Comparison of ENCODE assay signal across 16 cellular contexts in the genomic region with DNA sequence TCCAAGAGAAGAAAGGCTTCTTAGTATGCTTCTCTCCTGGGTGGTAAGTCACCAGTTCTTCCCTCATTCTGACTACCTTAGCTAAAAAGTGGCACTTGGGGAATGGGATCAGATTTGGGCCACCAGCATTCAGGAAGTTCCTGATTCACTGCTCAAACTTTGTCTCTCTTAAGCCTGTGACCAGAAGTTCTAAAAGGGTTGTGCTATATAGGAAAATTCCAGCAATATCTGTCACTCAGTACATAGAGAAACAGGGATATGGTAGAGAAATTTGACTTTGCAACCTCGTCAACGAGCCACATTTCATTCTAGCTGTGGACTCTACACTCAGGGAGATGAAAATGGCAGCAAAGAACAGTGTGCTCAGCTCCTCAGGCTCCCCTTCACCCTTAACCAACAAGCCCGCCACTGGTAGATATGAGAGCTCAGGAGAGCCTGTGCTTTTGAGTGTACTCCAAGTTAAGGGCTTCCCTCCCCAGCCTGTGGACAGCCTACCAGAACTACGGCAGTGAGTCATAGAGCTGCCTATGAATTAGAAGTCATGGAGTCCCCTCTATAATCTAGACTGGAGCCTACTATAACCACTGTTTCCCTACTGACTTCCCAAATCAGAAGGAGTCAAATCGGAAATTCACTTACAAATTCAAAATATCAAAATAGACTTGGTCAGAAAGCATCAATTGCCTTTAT. TPM values are rescaled to one million over a fixed set of nuclear protein-coding genes. Genes with fewer than 3 reads are reported as not detected.
DNase-seq lines count a peak whose midpoint lies in the region; ATAC-seq and TF ChIP-seq lines count a peak whose summit lies in the region.
"Had no signal": no experiment of that assay in that cellular context is flagged by ENCODE, and none has a peak within 500 bp of the region (broad histone marks: within the 10 kb centered on the region; RNA-seq: fewer than 3 reads in every experiment).

No MANE protein-coding gene starts in this region.

- 91% methylated on average over 5 of the region's 5 CpGs for WGBS in SK-N-SH (ENCODE audit: low lambda C conversion rate)

- no peak for TF ChIP-seq EP300 in SK-N-SH (IDR thresholded peaks at IDR 0.05; ENCODE audit: borderline replicate concordance in 1 of 2, low read depth in 1 of 2, low read length in 1 of 2)

- intact Hi-C loops in left cardiac atrium (cut with DNase I) (loop anchor here in 1 of 2 donors (10.0 kb wide), 1 partner anchor 217 kb away; a partner anchor contains a TSS), sciatic nerve (cut with DNase I) (no loop called here)

- no peak overlapping the region for H3K9ac ChIP-seq in SK-N-SH

- no peaks in the 10 kb centered on the region for H4K20me1 ChIP-seq in SK-N-SH (ENCODE audit: insufficient read depth)

- TF ChIP-seq CTCF in SK-N-SH (IDR thresholded peaks at IDR 0.05), result no peak

- H3K36me3 ChIP-seq in SK-N-SH (replicated peaks in 1 of 2; ENCODE audit: control insufficient read depth in 1 of 2, insufficient read depth in 2 of 2, low read length in 1 of 2), result peaks cover 14 to 38% of the 10 kb centered on the region in 2 experiments
- H3K36me3 ChIP-seq: breast epithelium had no signal

- H3K27me3 ChIP-seq in SK-N-SH (ENCODE audit: insufficient read depth), result no peaks in the 10 kb centered on the region
- H3K27me3 ChIP-seq: breast epithelium had no signal

- H3K27ac Mint-ChIP-seq in stimulated activated effector memory CD8-positive, alpha-beta T cell treated with anti-CD3 and anti-CD28 coated beads, Interleukin-12 subunit alpha, Interleukin-12 subunit beta, amount 100 ng/mL, for 72 hours, result peak overlapping the region; percentile 81
- H3K27ac Mint-ChIP-seq: activated naive CD4-positive, alpha-beta T cell treated with anti-CD3 and anti-CD28 coated beads for 36 hours had no signal

- no peaks in the 10 kb centered on the region for H3K9me3 Mint-ChIP-seq in stimulated activated effector memory CD8-positive, alpha-beta T cell treated with anti-CD3 and anti-CD28 coated beads, Interleukin-12 subunit alpha, Interleukin-12 subunit beta, amount 100 ng/mL, for 72 hours
- H3K9me3 Mint-ChIP-seq: activated naive CD4-positive, alpha-beta T cell treated with anti-CD3 and anti-CD28 coated beads for 36 hours; CD4-positive, alpha-beta T cell; naive B cell had no signal

- no peaks in the 10 kb centered on the region for H3K79me2 ChIP-seq in SK-N-SH (ENCODE audit: insufficient read depth)

- H3K9me3 ChIP-seq in SK-N-SH, result no peaks in the 10 kb centered on the region
- H3K9me3 ChIP-seq: breast epithelium had no signal

- no peak overlapping the region for H3K4me3 Mint-ChIP-seq in stimulated activated effector memory CD8-positive, alpha-beta T cell treated with anti-CD3 and anti-CD28 coated beads, Interleukin-12 subunit alpha, Interleukin-12 subunit beta, amount 100 ng/mL, for 72 hours
- H3K4me3 Mint-ChIP-seq: activated naive CD4-positive, alpha-beta T cell treated with anti-CD3 and anti-CD28 coated beads for 36 hours; CD4-positive, alpha-beta T cell; naive B cell had no signal

- TF ChIP-seq RAD21 in SK-N-SH (IDR thresholded peaks at IDR 0.05; ENCODE audit: low read length), result no peak

- POLR2A ChIA-PET in SK-N-SH (lab: Yijun Ruan, JAX), result no interaction called here

- peaks cover 7% of the 10 kb centered on the region for H3K4me1 Mint-ChIP-seq in stimulated activated effector memory CD8-positive, alpha-beta T cell treated with anti-CD3 and anti-CD28 coated beads, Interleukin-12 subunit alpha, Interleukin-12 subunit beta, amount 100 ng/mL, for 72 hours
- H3K4me1 Mint-ChIP-seq: naive B cell had no signal

- no peak overlapping the region for H3K27ac ChIP-seq in SK-N-SH (ENCODE audit: low read depth in 2 of 2, low read length in 1 of 2)
- H3K27ac ChIP-seq: breast epithelium had no signal

- no peak for DNase-seq in SK-N-SH
- DNase-seq in amniotic epithelial cell (ENCODE audit: low read depth), result peak; percentile 81
- DNase-seq in left cardiac atrium, result no peak
- DNase-seq in stimulated activated effector memory CD8-positive, alpha-beta T cell treated with anti-CD3 and anti-CD28 coated beads, Interleukin-12 subunit alpha, Interleukin-12 subunit beta, amount 100 ng/mL, for 72 hours (ENCODE audit: low spot score in 2 of 2), result no peak
- no peak for DNase-seq in sciatic nerve (ENCODE audit: low spot score)
- DNase-seq: activated naive CD4-positive, alpha-beta T cell treated with anti-CD3 and anti-CD28 coated beads for 36 hours; CD4-positive, alpha-beta T cell; GF-D8; glutamatergic neuron; Kasumi-1; naive B cell; NCI-H510A treated with DMSO at 0.1 percent for 48 hours had no signal

- H2AFZ ChIP-seq in SK-N-SH (ENCODE audit: low read depth), result no peak overlapping the region

- peaks cover 7% of the 10 kb centered on the region for H3F3A ChIP-seq in SK-N-SH (replicated peaks; ENCODE audit: insufficient read depth)

- no peaks in the 10 kb centered on the region; a peak in 1 of 4 replicates for H3K4me1 ChIP-seq in SK-N-SH (ENCODE audit: control insufficient read depth in 1 of 2, insufficient read depth in 2 of 2, low read depth in 1 of 2, low read length in 1 of 2)
- H3K4me1 ChIP-seq: breast epithelium had no signal

- peak; percentile 57 for ATAC-seq in SK-N-SH treated with all-trans-retinoic acid at 6 μM for 48 hours
- ATAC-seq in left cardiac atrium, result peak; percentile 35 to 89
- no peak for ATAC-seq in stimulated activated effector memory CD8-positive, alpha-beta T cell treated with anti-CD3 and anti-CD28 coated beads, Interleukin-12 subunit alpha, Interleukin-12 subunit beta, amount 100 ng/mL, for 72 hours
- no peak for ATAC-seq in GM18517 (IDR thresholded peaks at IDR 0.05; ENCODE audit: unreplicated experiment)
- ATAC-seq in HG02588 (IDR thresholded peaks at IDR 0.05; ENCODE audit: unreplicated experiment), result no peak
- ATAC-seq in sciatic nerve, result no peak

- no peak overlapping the region for H3K4me3 ChIP-seq in SK-N-SH (ENCODE audit: low read depth in 2 of 2, low read length in 1 of 2)
- H3K4me3 ChIP-seq: breast epithelium had no signal

- H3K4me2 ChIP-seq in SK-N-SH, result no peak overlapping the region

- H3K36me3 Mint-ChIP-seq in stimulated activated effector memory CD8-positive, alpha-beta T cell treated with anti-CD3 and anti-CD28 coated beads, Interleukin-12 subunit alpha, Interleukin-12 subunit beta, amount 100 ng/mL, for 72 hours, result peaks cover 73% of the 10 kb centered on the region

- no peaks in the 10 kb centered on the region; the same call in 1 of the 2 replicates for H3K9me2 ChIP-seq in SK-N-SH

- CTCF ChIA-PET in SK-N-SH (lab: Yijun Ruan, JAX), result interaction anchor here (0.9 to 1.8 kb wide), 4 partner anchors 10 to 387 kb away, joined by 3 to 4 read pairs (median 4); no protein-coding TSS in a partner anchor

TF ChIP-seq in SK-N-SH treated with all-trans-retinoic acid at 6 μM for 48 hours, 23 proteins besides CTCF, POLR2A, EP300 and RAD21:
- TF ChIP-seq ZFP30 (CRISPR knock-in tag; IDR thresholded peaks at IDR 0.05) (no peak), ARNTL (CRISPR knock-in tag; IDR thresholded peaks at IDR 0.05; ENCODE audit: borderline replicate concordance, low read depth) (no peak)
TF ChIP-seq in SK-N-SH treated with all-trans-retinoic acid at 6 μM for 48 hours: peak in this region for 0.

TF ChIP-seq in SK-N-SH, 30 proteins besides CTCF, POLR2A, EP300 and RAD21:
- TF ChIP-seq EZH2phosphoT487 (IDR thresholded peaks at IDR 0.05; ENCODE audit: borderline replicate concordance, low read depth), result no peak

RNA-seq across cellular contexts. Expression of a gene that starts 52.6 kb away (rescaled TPM):
- polyA plus RNA-seq in SK-N-SH (2012; rRNA removed), result 0.99 and 1.1 TPM in 2 replicates
- 0.85 and 0.96 TPM in 2 replicates for polyA plus RNA-seq in SK-N-SH (2012; cell fraction: cytosol; rRNA removed)
- polyA plus RNA-seq in SK-N-SH (2012; cell fraction: nucleus; rRNA removed), result 1.1 and 1.8 TPM in 2 replicates
- total RNA-seq in left cardiac atrium, result 10 to 100 TPM in 1 of 2 donors, 1 to 10 TPM in 1; 8.2 to 17.1 TPM
- 16.3 TPM for total RNA-seq in sciatic nerve

Comparison
In these comparisons a context has a peak if more than half of its experiments do, and no peak if none do; other contexts are left out.
1. ATAC-seq: peak in SK-N-SH treated with all-trans-retinoic acid at 6 μM for 48 hours (single experiment) and left cardiac atrium (2 of 2); none in stimulated activated effector memory CD8-positive, alpha-beta T cell treated with anti-CD3 and anti-CD28 coated beads, Interleukin-12 subunit alpha, Interleukin-12 subunit beta, amount 100 ng/mL, for 72 hours (single experiment), GM18517 (single experiment), HG02588 (single experiment) and sciatic nerve (single experiment).